In the genomic region with DNA sequence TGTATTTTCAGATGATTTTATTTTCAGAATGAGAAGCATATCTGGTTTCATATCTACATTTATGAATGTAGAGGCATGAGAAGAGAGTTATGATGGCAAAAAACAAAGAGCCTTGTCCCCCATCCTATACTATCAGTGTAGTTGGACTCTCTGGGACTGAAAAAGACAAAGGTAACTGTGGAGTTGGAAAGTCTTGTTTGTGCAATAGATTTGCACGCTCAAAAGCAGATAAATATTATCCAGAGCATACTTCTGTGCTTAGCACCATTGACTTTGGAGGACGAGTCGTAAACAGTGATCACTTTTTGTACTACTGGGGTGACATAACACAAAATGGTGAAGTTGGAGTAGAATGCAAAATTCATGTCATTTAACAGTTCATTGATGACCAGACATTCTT, we compare ENCODE assay signal across 9 cellular contexts.
DNase-seq lines count a peak whose midpoint lies in the region; ATAC-seq and TF ChIP-seq lines count a peak whose summit lies in the region.
"Had no signal": no experiment of that assay in that cellular context is flagged by ENCODE, and none has a peak within 500 bp of the region (broad histone marks: within the 10 kb centered on the region; RNA-seq: fewer than 3 reads in every experiment).

No MANE protein-coding gene starts in this region.

- ATAC-seq in DND-41 (ENCODE audit: insufficient read depth, low read depth) = no peak
- ATAC-seq in stimulated activated naive B cell treated with anti-CD40 and anti-IgM and Interleukin-4, amounts not matched to agents 10 μg/mL and 1 μg/mL and 100 μg/mL, for 72 hours (replicated peaks) = no peak

- H2AFZ ChIP-seq in DND-41 (ENCODE audit: low read depth, low read length) = no peak overlapping the region

- peaks cover 7% of the 10 kb centered on the region for H3K27me3 ChIP-seq in DND-41 (ENCODE audit: insufficient read depth, low read length, poor library complexity)
- no peaks in the 10 kb centered on the region for H3K27me3 ChIP-seq in adipocyte (replicated peaks; ENCODE audit: control insufficient read depth, insufficient read depth, low read length)
- peaks cover 30% of the 10 kb centered on the region for H3K27me3 ChIP-seq in iPS-15b (ENCODE audit: control insufficient read depth, insufficient read depth, low read length)

- peaks cover 20 to 23% of the 10 kb centered on the region in 2 donors for H3K9me3 Mint-ChIP-seq in stimulated activated naive B cell treated with anti-CD40 and anti-IgM and Interleukin-4, amounts not matched to agents 10 μg/mL and 1 μg/mL and 100 μg/mL, for 72 hours

- peak overlapping the region; percentile 57 for H3K4me2 ChIP-seq in DND-41 (ENCODE audit: insufficient read depth, low read length)

- peak overlapping the region in 1 of 2 experiments; percentile 37; a peak in 2 of 4 replicates for H3K4me3 ChIP-seq in DND-41 (ENCODE audit: low read depth in 1 of 2, low read length in 2 of 2)
- peak overlapping the region; percentile 83 for H3K4me3 ChIP-seq in adipocyte (ENCODE audit: low read length)
- H3K4me3 ChIP-seq in iPS-15b (ENCODE audit: low read depth, low read length) = peak overlapping the region; percentile 44
- peak overlapping the region; percentile 57 for H3K4me3 ChIP-seq in retinal pigment epithelial cell (ENCODE audit: low read length)

- H3K27me3 Mint-ChIP-seq in stimulated activated naive B cell treated with anti-CD40 and anti-IgM and Interleukin-4, amounts not matched to agents 10 μg/mL and 1 μg/mL and 100 μg/mL, for 72 hours = peaks cover 30 to 35% of the 10 kb centered on the region in 2 donors

- H3K27ac Mint-ChIP-seq in stimulated activated naive B cell treated with anti-CD40 and anti-IgM and Interleukin-4, amounts not matched to agents 10 μg/mL and 1 μg/mL and 100 μg/mL, for 72 hours = no peak overlapping the region
- H3K27ac Mint-ChIP-seq: activated T-helper 1 cell treated with anti-CD3 and anti-CD28 coated beads, Interleukin-12 subunit alpha, Interleukin-12 subunit beta, Interleukin-2, Interleukin-4 antibody, amounts not matched to agents 30 ng/mL and 10 ng/mL and 1 ng/mL, durations not matched to agents 14 hours and 24 hours and 36 hours had no signal

- H3K9ac ChIP-seq in DND-41 (ENCODE audit: low read depth, low read length) (no peak overlapping the region), adipocyte (ENCODE audit: low read length) (peak overlapping the region; percentile 75), iPS-15b (ENCODE audit: low read depth, low read length) (no peak overlapping the region)

- H3K4me1 ChIP-seq in DND-41 (ENCODE audit: insufficient read depth, low read length) = peaks cover 10% of the 10 kb centered on the region; the same call in 1 of the 2 replicates
- H3K4me1 ChIP-seq in adipocyte (ENCODE audit: control insufficient read depth, insufficient read depth, low read length) = peaks cover 6% of the 10 kb centered on the region
- H3K4me1 ChIP-seq in iPS-15b (ENCODE audit: control insufficient read depth, insufficient read depth, low read length) = no peaks in the 10 kb centered on the region

- TF ChIP-seq CTCF in DND-41 (IDR thresholded peaks at IDR 0.05; ENCODE audit: borderline replicate concordance, extremely low read depth, low read length, poor library complexity, severe bottlenecking) = no peak
- TF ChIP-seq CTCF in retinal pigment epithelial cell (conservative IDR thresholded peaks at IDR 0.05; ENCODE audit: low read depth, low read length) = no peak

- H3K9me3 ChIP-seq in DND-41 (ENCODE audit: insufficient read depth, low read length, severe bottlenecking) = no peaks in the 10 kb centered on the region
- H3K9me3 ChIP-seq in adipocyte (ENCODE audit: control insufficient read depth, low read length) = peaks cover 15% of the 10 kb centered on the region
- no peaks in the 10 kb centered on the region for H3K9me3 ChIP-seq in iPS-15b (ENCODE audit: control insufficient read depth, insufficient read depth, low read length)

- H3K27ac ChIP-seq in DND-41 (ENCODE audit: low read length) = no peak overlapping the region

- no peaks in the 10 kb centered on the region for H3K4me1 Mint-ChIP-seq in stimulated activated naive B cell treated with anti-CD40 and anti-IgM and Interleukin-4, amounts not matched to agents 10 μg/mL and 1 μg/mL and 100 μg/mL, for 72 hours

- H3K4me3 Mint-ChIP-seq in stimulated activated naive B cell treated with anti-CD40 and anti-IgM and Interleukin-4, amounts not matched to agents 10 μg/mL and 1 μg/mL and 100 μg/mL, for 72 hours = no peak overlapping the region
- H3K4me3 Mint-ChIP-seq: activated T-helper 1 cell treated with anti-CD3 and anti-CD28 coated beads, Interleukin-12 subunit alpha, Interleukin-12 subunit beta, Interleukin-2, Interleukin-4 antibody, amounts not matched to agents 30 ng/mL and 10 ng/mL and 1 ng/mL, durations not matched to agents 14 hours and 24 hours and 36 hours had no signal

- no peaks in the 10 kb centered on the region for H3K79me2 ChIP-seq in DND-41 (ENCODE audit: insufficient read depth, low read length)

- peaks cover 0 to 2% of the 10 kb centered on the region in 2 donors for H3K36me3 Mint-ChIP-seq in stimulated activated naive B cell treated with anti-CD40 and anti-IgM and Interleukin-4, amounts not matched to agents 10 μg/mL and 1 μg/mL and 100 μg/mL, for 72 hours

- H3K36me3 ChIP-seq in DND-41 (ENCODE audit: insufficient read depth, low read length) (no peaks in the 10 kb centered on the region), adipocyte (ENCODE audit: control insufficient read depth, insufficient read depth, low read length, severe bottlenecking) (no peaks in the 10 kb centered on the region), iPS-15b (ENCODE audit: control insufficient read depth, insufficient read depth, low read length) (no peaks in the 10 kb centered on the region)

- DNase-seq in DND-41 = no peak
- DNase-seq in adipocyte (ENCODE audit: low read depth) = no peak
- no peak for DNase-seq in retinal pigment epithelial cell (ENCODE audit: low read depth)
- no peak for DNase-seq in stimulated activated naive B cell treated with anti-CD40 and anti-IgM and Interleukin-4, amounts not matched to agents 10 μg/mL and 1 μg/mL and 100 μg/mL, for 72 hours
- no peak for DNase-seq in NCI-H82 (lab: John Stamatoyannopoulos, UW)
- no peak for DNase-seq in NK-92 (lab: John Stamatoyannopoulos, UW; ENCODE audit: unreplicated experiment)
- DNase-seq in H4 (ENCODE audit: low spot score) = no peak

- H4K20me1 ChIP-seq in DND-41 (ENCODE audit: insufficient read depth, low read length) = no peaks in the 10 kb centered on the region
